In the genomic region with DNA sequence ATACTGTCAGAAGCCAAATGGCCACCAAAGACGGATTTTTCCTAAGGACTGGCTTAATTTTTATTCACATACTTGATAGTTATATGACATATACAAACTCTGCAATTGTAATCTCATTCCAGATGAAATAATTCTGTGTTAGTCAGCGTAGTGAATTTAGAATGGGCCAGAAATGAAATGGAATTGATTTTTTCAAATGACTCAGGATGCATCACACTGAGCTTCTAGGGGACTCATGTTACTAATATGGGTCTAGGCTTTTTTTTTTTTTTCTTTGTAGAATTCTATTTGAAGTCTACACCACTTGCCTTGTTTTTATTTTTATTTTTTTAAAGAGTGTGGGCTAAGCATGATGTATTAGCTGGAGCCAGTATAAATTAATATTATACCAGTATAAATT, we compare ENCODE assay signal across 20 cellular contexts.
A peak's percentile ranks its signal among the peaks of the same experiment; 100 is the strongest.
DNase-seq lines count a peak whose midpoint lies in the region; ATAC-seq, FAIRE-seq and TF ChIP-seq lines count a peak whose summit lies in the region.
"Had no signal": no experiment of that assay in that cellular context is flagged by ENCODE, and none has a peak within 500 bp of the region (broad histone marks: within the 10 kb centered on the region; RNA-seq: fewer than 3 reads in every experiment).

No MANE protein-coding gene starts in this region.

- peaks cover 25% of the 10 kb centered on the region for H3K36me3 Mint-ChIP-seq in activated naive CD8-positive, alpha-beta T cell treated with anti-CD3 and anti-CD28 coated beads for 36 hours

- no peaks in the 10 kb centered on the region for H3K9me3 Mint-ChIP-seq in activated naive CD8-positive, alpha-beta T cell treated with anti-CD3 and anti-CD28 coated beads for 36 hours
- H3K9me3 Mint-ChIP-seq: activated CD4-positive, alpha-beta T cell treated with anti-CD3 and anti-CD28 coated beads, Interleukin-2, amount 10 ng/mL, durations not matched to agents 24 days and 14 days; CD8-positive, alpha-beta memory T cell; mesothelial cell of epicardium had no signal

- peak; percentile 3 for DNase-seq in A172 (ENCODE audit: low spot score)
- DNase-seq in H54 (ENCODE audit: insufficient read length, low spot score) = peak; percentile 7
- DNase-seq in fibroblast of peridontal ligament (ENCODE audit: extremely low read depth) = peak; percentile 90
- DNase-seq in activated naive CD8-positive, alpha-beta T cell treated with anti-CD3 and anti-CD28 coated beads for 36 hours = no peak
- no peak for DNase-seq in activated T-cell treated with anti-CD3 and anti-CD28 coated beads, Interleukin-2, amount 50 U/mL, for 48 hours
- no peak for DNase-seq in NCI-H2196 (lab: John Stamatoyannopoulos, UW; ENCODE audit: unreplicated experiment)
- no peak for DNase-seq in activated T-cell treated with anti-CD3 and anti-CD28 coated beads for 4 hours
- DNase-seq: 8988T; activated CD4-positive, alpha-beta T cell treated with anti-CD3 and anti-CD28 coated beads, Interleukin-2, amount 10 ng/mL, durations not matched to agents 24 days and 14 days; CD8-positive, alpha-beta memory T cell; cerebellar nuclear complex; heart right ventricle; NCI-H1417 treated with DMSO at 0.1 percent for 48 hours; NCI-H226; stimulated activated CD4-positive, alpha-beta T cell treated with anti-CD3 and anti-CD28 coated beads, Interleukin-4, amount 100 ng/mL, for 4 hours; tibial artery had no signal

- peaks cover 11% of the 10 kb centered on the region for H3K4me1 Mint-ChIP-seq in activated naive CD8-positive, alpha-beta T cell treated with anti-CD3 and anti-CD28 coated beads for 36 hours

- TF ChIP-seq POLR2A in H54 (IDR thresholded peaks at IDR 0.05; ENCODE audit: low read depth, low read length) = no peak

- FAIRE-seq in H54 (lab: Jason Lieb, UNC) = no peak
- FAIRE-seq: endometrium had no signal

- no peak overlapping the region for H3K27ac Mint-ChIP-seq in activated naive CD8-positive, alpha-beta T cell treated with anti-CD3 and anti-CD28 coated beads for 36 hours
- H3K27ac Mint-ChIP-seq: activated CD4-positive, alpha-beta T cell treated with anti-CD3 and anti-CD28 coated beads, Interleukin-2, amount 10 ng/mL, durations not matched to agents 24 days and 14 days; activated naive CD8-positive, alpha-beta T cell; CD8-positive, alpha-beta memory T cell; mesothelial cell of epicardium had no signal

- no peak overlapping the region for H3K4me3 Mint-ChIP-seq in activated naive CD8-positive, alpha-beta T cell treated with anti-CD3 and anti-CD28 coated beads for 36 hours
- H3K4me3 Mint-ChIP-seq: activated CD4-positive, alpha-beta T cell treated with anti-CD3 and anti-CD28 coated beads, Interleukin-2, amount 10 ng/mL, durations not matched to agents 24 days and 14 days; activated naive CD8-positive, alpha-beta T cell; CD8-positive, alpha-beta memory T cell; mesothelial cell of epicardium had no signal

- no peaks in the 10 kb centered on the region for H3K27me3 Mint-ChIP-seq in activated naive CD8-positive, alpha-beta T cell treated with anti-CD3 and anti-CD28 coated beads for 36 hours
- H3K27me3 Mint-ChIP-seq: activated CD4-positive, alpha-beta T cell treated with anti-CD3 and anti-CD28 coated beads, Interleukin-2, amount 10 ng/mL, durations not matched to agents 24 days and 14 days; activated naive CD8-positive, alpha-beta T cell; CD8-positive, alpha-beta memory T cell had no signal

- ATAC-seq in SK-N-SH treated with all-trans-retinoic acid at 6 μM for 48 hours = peak; percentile 88
- ATAC-seq: heart right ventricle had no signal

TF ChIP-seq in SK-N-SH treated with all-trans-retinoic acid at 6 μM for 48 hours, 23 proteins besides CTCF, POLR2A, EP300 and RAD21:
- TF ChIP-seq ISL1 (CRISPR knock-in tag; IDR thresholded peaks at IDR 0.05) = no peak; the same call in 1 of the 2 replicates
- TF ChIP-seq TOX (CRISPR knock-in tag; IDR thresholded peaks at IDR 0.05; ENCODE audit: borderline replicate concordance) = no peak
- TF ChIP-seq, protein P1, sequence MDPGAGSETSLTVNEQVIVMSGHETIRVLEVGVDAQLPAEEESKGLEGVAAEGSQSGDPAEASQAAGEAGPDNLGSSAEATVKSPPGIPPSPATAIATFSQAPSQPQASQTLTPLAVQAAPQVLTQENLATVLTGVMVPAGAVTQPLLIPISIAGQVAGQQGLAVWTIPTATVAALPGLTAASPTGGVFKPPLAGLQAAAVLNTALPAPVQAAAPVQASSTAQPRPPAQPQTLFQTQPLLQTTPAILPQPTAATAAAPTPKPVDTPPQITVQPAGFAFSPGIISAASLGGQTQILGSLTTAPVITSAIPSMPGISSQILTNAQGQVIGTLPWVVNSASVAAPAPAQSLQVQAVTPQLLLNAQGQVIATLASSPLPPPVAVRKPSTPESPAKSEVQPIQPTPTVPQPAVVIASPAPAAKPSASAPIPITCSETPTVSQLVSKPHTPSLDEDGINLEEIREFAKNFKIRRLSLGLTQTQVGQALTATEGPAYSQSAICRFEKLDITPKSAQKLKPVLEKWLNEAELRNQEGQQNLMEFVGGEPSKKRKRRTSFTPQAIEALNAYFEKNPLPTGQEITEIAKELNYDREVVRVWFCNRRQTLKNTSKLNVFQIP (CRISPR knock-in tag; IDR thresholded peaks at IDR 0.05; ENCODE audit: borderline replicate concordance, low read depth) = no peak
- TF ChIP-seq SNAI2 (CRISPR knock-in tag; IDR thresholded peaks at IDR 0.05) = no peak
- no peak for TF ChIP-seq TCF4 (CRISPR knock-in tag; IDR thresholded peaks at IDR 0.05; ENCODE audit: borderline replicate concordance)

Comparison
In these comparisons a context has a peak if more than half of its experiments do, and no peak if none do; other contexts are left out.
1. DNase-seq: peak in A172 (single experiment), H54 (single experiment) and fibroblast of peridontal ligament (single experiment); none in activated naive CD8-positive, alpha-beta T cell treated with anti-CD3 and anti-CD28 coated beads for 36 hours (single experiment), activated T-cell treated with anti-CD3 and anti-CD28 coated beads, Interleukin-2, amount 50 U/mL, for 48 hours (0 of 2), NCI-H2196 (single experiment) and activated T-cell treated with anti-CD3 and anti-CD28 coated beads for 4 hours (single experiment).